In genomic region chr5:126096442-126096841, GRCh38 we compare ENCODE assay signal across 27 cellular contexts.
"Had no signal": no experiment of that assay in that cellular context is flagged by ENCODE, and none has a peak within 500 bp of the region (broad histone marks: within the 10 kb centered on the region; RNA-seq: fewer than 3 reads in every experiment).

No MANE protein-coding gene starts in this region.

- ATAC-seq: esophagus mucosa, foreskin keratinocyte, gastroesophageal sphincter, heart left ventricle, left lobe of liver, natural killer cell, pancreas, right lobe of liver had no signal

- H3K79me2 ChIP-seq: hepatocyte had no signal

- H3K4me2 ChIP-seq: hepatocyte had no signal

- H3K36me3 ChIP-seq: gastroesophageal sphincter, heart left ventricle, neutrophil, pancreas, right lobe of liver, stomach, thyroid gland, vagina had no signal

- DNase-seq: cortex of kidney; dorsolateral prefrontal cortex; effector CD4-positive, alpha-beta T cell; endodermal cell; foreskin keratinocyte; heart left ventricle; kidney; natural killer cell; pancreas; right lobe of liver; small intestine; stimulated activated CD4-positive, alpha-beta T cell treated with anti-CD3 and anti-CD28 coated beads, Interleukin-15, amount 100 ng/mL, for 24 hours; stimulated activated CD4-positive, alpha-beta T cell treated with anti-CD3 and anti-CD28 coated beads, Interleukin-2, amount 100 ng/mL, for 48 hours; stimulated activated naive CD4-positive, alpha-beta T cell treated with Interleukin-2 at 50 U/mL for 16 hours; stomach; thyroid gland; trophoblast cell had no signal

- H3K27ac Mint-ChIP-seq: endodermal cell, memory B cell, natural killer cell had no signal

- H3K4me3 ChIP-seq: dorsolateral prefrontal cortex, gastroesophageal sphincter, heart left ventricle, hepatocyte, lung, pancreas, right lobe of liver, stomach, thyroid gland, vagina had no signal

- FAIRE-seq: kidney, pancreas, small intestine had no signal

- H3K9me3 Mint-ChIP-seq: memory B cell had no signal

- H3K27me3 Mint-ChIP-seq: memory B cell had no signal

- H3K4me1 Mint-ChIP-seq: endodermal cell, memory B cell, natural killer cell, neural crest cell had no signal

- H3K36me3 Mint-ChIP-seq: memory B cell, natural killer cell had no signal

- H3K9me3 ChIP-seq: gastroesophageal sphincter, heart left ventricle, neutrophil, pancreas, right lobe of liver, stomach, thyroid gland, vagina had no signal

- H3K4me1 ChIP-seq: gastroesophageal sphincter, heart left ventricle, pancreas, right lobe of liver, stomach, thyroid gland, vagina had no signal

- H3K4me3 Mint-ChIP-seq: endodermal cell, memory B cell, natural killer cell, neural crest cell had no signal

- H3K27me3 ChIP-seq: dorsolateral prefrontal cortex, foreskin keratinocyte, gastroesophageal sphincter, heart left ventricle, hepatocyte, neutrophil, pancreas, right lobe of liver, stomach, thyroid gland, vagina had no signal

- H2AFZ ChIP-seq: hepatocyte had no signal

- H3K27ac ChIP-seq: dorsolateral prefrontal cortex, epithelial cell of prostate, foreskin keratinocyte, gastroesophageal sphincter, heart left ventricle, hepatocyte, neutrophil, pancreas, right lobe of liver, stomach, thyroid gland, vagina had no signal
